21 cellular contexts compared by ENCODE assay signal in the genomic region with DNA sequence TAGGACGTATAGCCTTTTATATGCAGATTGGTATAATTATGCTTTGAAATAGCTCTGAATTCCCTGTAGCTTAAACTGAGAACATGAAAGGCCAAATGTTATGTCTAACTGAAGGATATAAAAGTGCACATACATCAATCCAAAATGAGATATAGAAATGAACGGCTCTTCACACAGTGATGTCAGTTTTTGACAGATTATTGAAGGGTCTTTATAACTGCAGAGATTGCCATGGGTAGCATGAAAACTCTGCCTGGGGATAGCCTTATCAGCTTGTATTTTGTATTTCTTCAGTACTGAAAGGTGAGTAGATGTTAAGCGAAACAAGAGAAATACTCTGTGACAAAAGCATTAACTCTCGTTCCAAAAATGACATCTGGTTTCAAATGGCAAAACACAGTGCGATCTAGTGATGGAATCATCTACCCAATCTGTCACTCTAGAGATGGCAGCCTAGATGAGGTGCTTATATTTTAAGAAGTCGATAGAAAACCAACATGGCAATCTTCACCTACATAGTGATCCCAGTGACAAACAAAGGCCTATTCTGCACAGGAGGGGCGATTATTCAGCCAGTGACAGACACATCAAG. TPM values are rescaled to one million over a fixed set of nuclear protein-coding genes. Genes with fewer than 3 reads are reported as not detected.
A peak's percentile ranks its signal among the peaks of the same experiment; 100 is the strongest.
DNase-seq lines count a peak whose midpoint lies in the region; ATAC-seq and TF ChIP-seq lines count a peak whose summit lies in the region.
"Had no signal": no experiment of that assay in that cellular context is flagged by ENCODE, and none has a peak within 500 bp of the region (broad histone marks: within the 10 kb centered on the region; RNA-seq: fewer than 3 reads in every experiment).

No MANE protein-coding gene starts in this region.

- H3K27me3 Mint-ChIP-seq in GM23338 (ENCODE audit: insufficient read depth, low read depth, poor library complexity) = no peaks in the 10 kb centered on the region
- H3K27me3 Mint-ChIP-seq: CD4-positive, alpha-beta T cell; CD8-positive, alpha-beta memory T cell had no signal

- TF ChIP-seq EP300 in neural cell (conservative IDR thresholded peaks at IDR 0.05; ENCODE audit: poor library complexity, severe bottlenecking) = peak; percentile 98

- H2AFZ ChIP-seq in GM23338 (peak overlapping the region; percentile 7; the same call in 1 of the 2 replicates), OCI-LY1 (ENCODE audit: low read length) (peak overlapping the region; percentile 84), neural cell (ENCODE audit: low read depth, low read length) (no peak overlapping the region)

- intact Hi-C loops in right cardiac atrium (cut with DNase I) = no loop called here

- no peaks in the 10 kb centered on the region for H3K27me3 ChIP-seq in GM23338 (ENCODE audit: insufficient read depth)
- no peaks in the 10 kb centered on the region for H3K27me3 ChIP-seq in OCI-LY1 (ENCODE audit: insufficient read depth, low read length)
- H3K27me3 ChIP-seq in neural cell (ENCODE audit: insufficient read depth, low read depth, low read length) = no peaks in the 10 kb centered on the region
- no peaks in the 10 kb centered on the region for H3K27me3 ChIP-seq in right cardiac atrium (ENCODE audit: control insufficient read depth, insufficient read depth)
- H3K27me3 ChIP-seq: BE2C; BLaER1 treated with 17β-estradiol and CSF1 and Interleukin-3, amounts not matched to agents 10 nM and 100 nM had no signal

- peaks cover 5% of the 10 kb centered on the region; the same call in 1 of the 2 replicates for H3K9me3 ChIP-seq in OCI-LY1 (ENCODE audit: low read length)
- no peaks in the 10 kb centered on the region for H3K9me3 ChIP-seq in neural cell (ENCODE audit: low read length)
- no peaks in the 10 kb centered on the region for H3K9me3 ChIP-seq in right cardiac atrium (ENCODE audit: control insufficient read depth, low read length)
- H3K9me3 ChIP-seq: A549, BE2C, HAP-1 had no signal

- H3K79me2 ChIP-seq in GM23338 (replicated peaks; ENCODE audit: insufficient read depth) (no peaks in the 10 kb centered on the region), OCI-LY1 (ENCODE audit: insufficient read depth, low read length) (no peaks in the 10 kb centered on the region), neural cell (replicated peaks; ENCODE audit: insufficient read depth, low read length) (no peaks in the 10 kb centered on the region)

- TF ChIP-seq RAD21 in neural cell (conservative IDR thresholded peaks at IDR 0.05) = peak; percentile 27

- H3K9ac ChIP-seq in OCI-LY1 (ENCODE audit: low read length) (no peak overlapping the region), neural cell (ENCODE audit: low read length) (no peak overlapping the region)
- H3K9ac ChIP-seq: BLaER1 treated with 17β-estradiol and CSF1 and Interleukin-3, amounts not matched to agents 10 nM and 100 nM had no signal

- peaks cover 12% of the 10 kb centered on the region for H3K9me3 Mint-ChIP-seq in GM23338

- peaks cover 3% of the 10 kb centered on the region; the same call in 2 of the 3 replicates for H3K36me3 Mint-ChIP-seq in GM23338 (ENCODE audit: low read depth)
- H3K36me3 Mint-ChIP-seq: CD14-positive monocyte; CD8-positive, alpha-beta memory T cell had no signal

- H4K20me1 ChIP-seq in GM23338 (replicated peaks; ENCODE audit: insufficient read depth) = no peaks in the 10 kb centered on the region
- no peaks in the 10 kb centered on the region for H4K20me1 ChIP-seq in OCI-LY1 (ENCODE audit: insufficient read depth, low read length)
- no peaks in the 10 kb centered on the region for H4K20me1 ChIP-seq in neural cell (ENCODE audit: insufficient read depth)
- H4K20me1 ChIP-seq: BLaER1 treated with 17β-estradiol and CSF1 and Interleukin-3, amounts not matched to agents 10 nM and 100 nM had no signal

- H3K4me1 ChIP-seq in GM23338 (ENCODE audit: insufficient read depth) (no peaks in the 10 kb centered on the region), OCI-LY1 (ENCODE audit: insufficient read depth, low read length, severe bottlenecking) (no peaks in the 10 kb centered on the region), right cardiac atrium (ENCODE audit: control insufficient read depth, insufficient read depth, low read length) (no peaks in the 10 kb centered on the region)
- H3K4me1 ChIP-seq: A549; BE2C; BLaER1 treated with 17β-estradiol and CSF1 and Interleukin-3, amounts not matched to agents 10 nM and 100 nM had no signal

- no peak for TF ChIP-seq CTCF in GM23338 (conservative IDR thresholded peaks at IDR 0.05; ENCODE audit: low read depth in 2 of 2)
- TF ChIP-seq CTCF in OCI-LY1 (IDR thresholded peaks at IDR 0.05; ENCODE audit: low read length) = no peak
- TF ChIP-seq CTCF in neural cell (IDR thresholded peaks at IDR 0.05; ENCODE audit: poor library complexity, severe bottlenecking) = no peak

- H3K27ac ChIP-seq in GM23338 (ENCODE audit: low read depth) (no peak overlapping the region), OCI-LY1 (ENCODE audit: low read depth, low read length, poor library complexity, severe bottlenecking) (no peak overlapping the region), neural cell (ENCODE audit: low read length) (peak overlapping the region; percentile 54), right cardiac atrium (ENCODE audit: low read length) (no peak overlapping the region)
- H3K27ac ChIP-seq: A549; BLaER1 treated with 17β-estradiol and CSF1 and Interleukin-3, amounts not matched to agents 10 nM and 100 nM had no signal

- DNase-seq in GM23338 (ENCODE audit: low spot score) = peak; percentile 2
- no peak for DNase-seq in right cardiac atrium
- DNase-seq in activated naive CD4-positive, alpha-beta T cell treated with anti-CD3 and anti-CD28 coated beads, Interleukin-2, amount 50 U/mL, for 16 hours = no peak
- DNase-seq: 8988T; ACHN; AML-193; BE2C; CD4-positive, alpha-beta T cell; CD8-positive, alpha-beta memory T cell; DMS 273 treated with DMSO at 0.1 percent for 48 hours; DMS79 treated with DMSO at 0.1 percent for 48 hours; GF-D8; GOT3; HFFc6 had no signal

- 80% methylated on average over 7 of the region's 7 CpGs for WGBS in right cardiac atrium

- H3K9me2 ChIP-seq in GM23338 (ENCODE audit: insufficient read depth) (peaks cover 12% of the 10 kb centered on the region), OCI-LY1 (ENCODE audit: low read depth, low read length) (no peaks in the 10 kb centered on the region), neural cell (ENCODE audit: insufficient read depth, low read length) (no peaks in the 10 kb centered on the region)

- no peak overlapping the region for H3K4me2 ChIP-seq in GM23338
- no peak overlapping the region for H3K4me2 ChIP-seq in OCI-LY1 (ENCODE audit: low read length)
- peak overlapping the region; percentile 5 for H3K4me2 ChIP-seq in neural cell (ENCODE audit: low read length)
- H3K4me2 ChIP-seq: A549; BLaER1 treated with 17β-estradiol and CSF1 and Interleukin-3, amounts not matched to agents 10 nM and 100 nM had no signal

- H3F3A ChIP-seq in GM23338 (replicated peaks; ENCODE audit: low read depth) = no peaks in the 10 kb centered on the region
- H3F3A ChIP-seq in OCI-LY1 (ENCODE audit: insufficient read depth, low read length) = no peaks in the 10 kb centered on the region
- no peaks in the 10 kb centered on the region for H3F3A ChIP-seq in neural cell (ENCODE audit: insufficient read depth, low read length, poor library complexity, severe bottlenecking)

- ATAC-seq in GM23338 = no peak
- no peak for ATAC-seq in right cardiac atrium
- no peak for ATAC-seq in HG02798 (IDR thresholded peaks at IDR 0.05; ENCODE audit: poor library complexity, unreplicated experiment)
- ATAC-seq: A549 had no signal

- H3K4me3 ChIP-seq in GM23338 (no peak overlapping the region), OCI-LY1 (ENCODE audit: low read depth, low read length, poor library complexity, severe bottlenecking) (no peak overlapping the region), neural cell (ENCODE audit: low read length) (no peak overlapping the region), right cardiac atrium (ENCODE audit: low read length) (no peak overlapping the region)
- H3K4me3 ChIP-seq: A549; BLaER1 treated with 17β-estradiol and CSF1 and Interleukin-3, amounts not matched to agents 10 nM and 100 nM; HAP-1 had no signal

- no peaks in the 10 kb centered on the region for H3K4me1 Mint-ChIP-seq in GM23338
- H3K4me1 Mint-ChIP-seq: CD14-positive monocyte; CD8-positive, alpha-beta memory T cell had no signal

- H3K4me3 Mint-ChIP-seq in GM23338 = no peak overlapping the region
- H3K4me3 Mint-ChIP-seq: CD14-positive monocyte; CD4-positive, alpha-beta T cell; CD8-positive, alpha-beta memory T cell; HFFc6 had no signal

- no peak overlapping the region for H3K27ac Mint-ChIP-seq in GM23338
- H3K27ac Mint-ChIP-seq: CD14-positive monocyte; CD4-positive, alpha-beta T cell; CD8-positive, alpha-beta memory T cell; HFFc6 had no signal

- H3K36me3 ChIP-seq in GM23338 (ENCODE audit: insufficient read depth) = no peaks in the 10 kb centered on the region
- no peaks in the 10 kb centered on the region for H3K36me3 ChIP-seq in OCI-LY1 (ENCODE audit: insufficient read depth, low read length)
- H3K36me3 ChIP-seq in neural cell (ENCODE audit: insufficient read depth, low read length) = no peaks in the 10 kb centered on the region
- H3K36me3 ChIP-seq: BE2C; BLaER1 treated with 17β-estradiol and CSF1 and Interleukin-3, amounts not matched to agents 10 nM and 100 nM; HAP-1 had no signal

TF ChIP-seq in GM23338, 12 proteins besides CTCF, POLR2A, EP300 and RAD21 (continues in another document):
- TF ChIP-seq JUNB (IDR thresholded peaks at IDR 0.05; ENCODE audit: unreplicated experiment) = no peak
- no peak for TF ChIP-seq POLR2AphosphoS5 (IDR thresholded peaks at IDR 0.05; ENCODE audit: low read depth)
- TF ChIP-seq CREB1 (CRISPR knock-in tag; IDR thresholded peaks at IDR 0.05; ENCODE audit: low read depth) = no peak
- no peak for TF ChIP-seq NANOG (IDR thresholded peaks at IDR 0.05; ENCODE audit: borderline replicate concordance)

TF ChIP-seq in neural cell, 6 proteins besides CTCF, POLR2A, EP300 and RAD21:
- TF ChIP-seq EZH2 (IDR thresholded peaks at IDR 0.05; ENCODE audit: borderline replicate concordance, insufficient read depth, low read length, poor library complexity, severe bottlenecking) (no peak), POLR2AphosphoS5 (IDR thresholded peaks at IDR 0.05) (peak; percentile 71)

RNA-seq across cellular contexts. Expression of a gene that starts 59.7 kb away (rescaled TPM):
- 4.0 and 5.6 TPM in 2 replicates for total RNA-seq in GM23338 (2014; rRNA removed; shearing (Covaris generic))
- polyA plus RNA-seq in GM23338 (2016; fragmentation: Nextera tagmentation; extraction: Ambion mirVana) (0.75 and 1.2 TPM in 2 replicates), neural cell (37.0 and 38.5 TPM in 2 replicates), right cardiac atrium (0.63 TPM)
- polyA minus RNA-seq in neural cell = 109 and 111 TPM in 2 replicates
- 1 to 10 TPM; 1.1 to 2.7 (median 1.4) TPM for total RNA-seq in right cardiac atrium
- total RNA-seq: CD4-positive, alpha-beta T cell; CD8-positive, alpha-beta memory T cell had no signal
- polyA plus RNA-seq: CD14-positive monocyte; CD8-positive, alpha-beta memory T cell had no signal

Comparison
In these comparisons a context has a peak if more than half of its experiments do, and no peak if none do; other contexts are left out.
1. RNA of a gene that starts 59.7 kb away (polyA plus RNA-seq): 37.0 to 38.5 TPM in neural cell; 0.75 to 1.2 TPM in GM23338 and 0.63 TPM in right cardiac atrium (single experiment); every median in the first group is over 10 times any median in the second.